In genomic region chrX:117957128-117957527, GRCh38 we compare ENCODE assay signal across 17 cellular contexts.
DNase-seq lines count a peak whose midpoint lies in the region; ATAC-seq and TF ChIP-seq lines count a peak whose summit lies in the region.
"Had no signal": no experiment of that assay in that cellular context is flagged by ENCODE, and none has a peak within 500 bp of the region (broad histone marks: within the 10 kb centered on the region; RNA-seq: fewer than 3 reads in every experiment).

No MANE protein-coding gene starts in this region.

- no peak overlapping the region for H2AFZ ChIP-seq in GM23338

- peak; percentile 72 for ATAC-seq in SK-N-SH treated with all-trans-retinoic acid at 6 μM for 48 hours
- ATAC-seq in GM18511 (IDR thresholded peaks at IDR 0.05; ENCODE audit: unreplicated experiment) = no peak
- ATAC-seq in HG03521 (IDR thresholded peaks at IDR 0.05; ENCODE audit: unreplicated experiment) = no peak
- ATAC-seq in GM23338 = no peak

- H4K20me1 ChIP-seq in GM23338 (replicated peaks; ENCODE audit: insufficient read depth) = no peaks in the 10 kb centered on the region
- H4K20me1 ChIP-seq: BLaER1 treated with 17β-estradiol and CSF1 and Interleukin-3, amounts not matched to agents 10 nM and 100 nM had no signal

- H3K27ac ChIP-seq in GM23338 (ENCODE audit: low read depth) = no peak overlapping the region
- H3K27ac ChIP-seq: BLaER1 treated with 17β-estradiol and CSF1 and Interleukin-3, amounts not matched to agents 10 nM and 100 nM had no signal

- no peaks in the 10 kb centered on the region for H3K36me3 Mint-ChIP-seq in GM23338 (ENCODE audit: low read depth)

- H3K4me3 ChIP-seq in epithelial cell of esophagus (ENCODE audit: low read length) = no peak overlapping the region
- no peak overlapping the region for H3K4me3 ChIP-seq in GM23338
- H3K4me3 ChIP-seq: BLaER1 treated with 17β-estradiol and CSF1 and Interleukin-3, amounts not matched to agents 10 nM and 100 nM had no signal

- H3K79me2 ChIP-seq in GM23338 (replicated peaks; ENCODE audit: insufficient read depth) = no peaks in the 10 kb centered on the region

- no peak overlapping the region for H3K4me2 ChIP-seq in GM23338
- H3K4me2 ChIP-seq: BLaER1 treated with 17β-estradiol and CSF1 and Interleukin-3, amounts not matched to agents 10 nM and 100 nM had no signal

- H3K4me1 ChIP-seq in GM23338 (ENCODE audit: insufficient read depth) = no peaks in the 10 kb centered on the region
- H3K4me1 ChIP-seq: BLaER1 treated with 17β-estradiol and CSF1 and Interleukin-3, amounts not matched to agents 10 nM and 100 nM had no signal

- H3F3A ChIP-seq in GM23338 (replicated peaks; ENCODE audit: low read depth) = no peaks in the 10 kb centered on the region

- TF ChIP-seq CTCF in epithelial cell of esophagus (IDR thresholded peaks at IDR 0.05; ENCODE audit: insufficient read depth, low read depth, low read length, missing control alignments) (no peak), GM23338 (conservative IDR thresholded peaks at IDR 0.05; ENCODE audit: low read depth in 2 of 2) (no peak)

- no peaks in the 10 kb centered on the region for H3K36me3 ChIP-seq in GM23338 (ENCODE audit: insufficient read depth)
- H3K36me3 ChIP-seq: BLaER1 treated with 17β-estradiol and CSF1 and Interleukin-3, amounts not matched to agents 10 nM and 100 nM had no signal

- no peaks in the 10 kb centered on the region for H3K9me2 ChIP-seq in GM23338 (ENCODE audit: insufficient read depth)

- no peaks in the 10 kb centered on the region for H3K4me1 Mint-ChIP-seq in GM23338

- no peaks in the 10 kb centered on the region for H3K27me3 Mint-ChIP-seq in GM23338 (ENCODE audit: insufficient read depth, low read depth, poor library complexity)

- no peaks in the 10 kb centered on the region for H3K27me3 ChIP-seq in GM23338 (ENCODE audit: insufficient read depth)
- H3K27me3 ChIP-seq: BLaER1 treated with 17β-estradiol and CSF1 and Interleukin-3, amounts not matched to agents 10 nM and 100 nM had no signal

- H3K27ac Mint-ChIP-seq in GM23338 = no peak overlapping the region; the same call in 1 of the 2 replicates

- DNase-seq in LoVo (ENCODE audit: low spot score) (peak; percentile 32), epithelial cell of esophagus (ENCODE audit: low read depth) (peak; percentile 65), renal cortical epithelial cell (ENCODE audit: low read depth) (peak; percentile 68), GM23338 (ENCODE audit: low spot score) (no peak), SKM-1 treated with dmso at 0.1 percent for 144 hours (lab: John Stamatoyannopoulos, UW; ENCODE audit: unreplicated experiment) (no peak)
- DNase-seq: DMS53, HCEC 1CT, NCI-H1048, NCI-H146, NCI-H2107, NCI-H226, NCI-H526 treated with DMSO at 0.1 percent for 48 hours, Right ventricle myocardium superior had no signal

- H3K9me3 Mint-ChIP-seq in GM23338 = no peaks in the 10 kb centered on the region

- no peak overlapping the region for H3K4me3 Mint-ChIP-seq in GM23338

TF ChIP-seq in SK-N-SH treated with all-trans-retinoic acid at 6 μM for 48 hours, 23 proteins besides CTCF, POLR2A, EP300 and RAD21:
- TF ChIP-seq TCF4 (CRISPR knock-in tag; IDR thresholded peaks at IDR 0.05; ENCODE audit: borderline replicate concordance) = no peak

TF ChIP-seq in GM23338, 12 proteins besides CTCF, POLR2A, EP300 and RAD21:
- TF ChIP-seq, protein P1, sequence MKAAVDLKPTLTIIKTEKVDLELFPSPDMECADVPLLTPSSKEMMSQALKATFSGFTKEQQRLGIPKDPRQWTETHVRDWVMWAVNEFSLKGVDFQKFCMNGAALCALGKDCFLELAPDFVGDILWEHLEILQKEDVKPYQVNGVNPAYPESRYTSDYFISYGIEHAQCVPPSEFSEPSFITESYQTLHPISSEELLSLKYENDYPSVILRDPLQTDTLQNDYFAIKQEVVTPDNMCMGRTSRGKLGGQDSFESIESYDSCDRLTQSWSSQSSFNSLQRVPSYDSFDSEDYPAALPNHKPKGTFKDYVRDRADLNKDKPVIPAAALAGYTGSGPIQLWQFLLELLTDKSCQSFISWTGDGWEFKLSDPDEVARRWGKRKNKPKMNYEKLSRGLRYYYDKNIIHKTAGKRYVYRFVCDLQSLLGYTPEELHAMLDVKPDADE (IDR thresholded peaks at IDR 0.05) = no peak
- TF ChIP-seq POLR2AphosphoS5 (IDR thresholded peaks at IDR 0.05; ENCODE audit: low read depth) (no peak), NANOG (IDR thresholded peaks at IDR 0.05; ENCODE audit: borderline replicate concordance) (no peak), ZNF114 (CRISPR knock-in tag; IDR thresholded peaks at IDR 0.05) (no peak), EZH2 (IDR thresholded peaks at IDR 0.05; ENCODE audit: low read depth, unreplicated experiment) (no peak), ZNF331 (CRISPR knock-in tag; IDR thresholded peaks at IDR 0.05; ENCODE audit: low read depth) (no peak)
- TF ChIP-seq, protein P2, sequence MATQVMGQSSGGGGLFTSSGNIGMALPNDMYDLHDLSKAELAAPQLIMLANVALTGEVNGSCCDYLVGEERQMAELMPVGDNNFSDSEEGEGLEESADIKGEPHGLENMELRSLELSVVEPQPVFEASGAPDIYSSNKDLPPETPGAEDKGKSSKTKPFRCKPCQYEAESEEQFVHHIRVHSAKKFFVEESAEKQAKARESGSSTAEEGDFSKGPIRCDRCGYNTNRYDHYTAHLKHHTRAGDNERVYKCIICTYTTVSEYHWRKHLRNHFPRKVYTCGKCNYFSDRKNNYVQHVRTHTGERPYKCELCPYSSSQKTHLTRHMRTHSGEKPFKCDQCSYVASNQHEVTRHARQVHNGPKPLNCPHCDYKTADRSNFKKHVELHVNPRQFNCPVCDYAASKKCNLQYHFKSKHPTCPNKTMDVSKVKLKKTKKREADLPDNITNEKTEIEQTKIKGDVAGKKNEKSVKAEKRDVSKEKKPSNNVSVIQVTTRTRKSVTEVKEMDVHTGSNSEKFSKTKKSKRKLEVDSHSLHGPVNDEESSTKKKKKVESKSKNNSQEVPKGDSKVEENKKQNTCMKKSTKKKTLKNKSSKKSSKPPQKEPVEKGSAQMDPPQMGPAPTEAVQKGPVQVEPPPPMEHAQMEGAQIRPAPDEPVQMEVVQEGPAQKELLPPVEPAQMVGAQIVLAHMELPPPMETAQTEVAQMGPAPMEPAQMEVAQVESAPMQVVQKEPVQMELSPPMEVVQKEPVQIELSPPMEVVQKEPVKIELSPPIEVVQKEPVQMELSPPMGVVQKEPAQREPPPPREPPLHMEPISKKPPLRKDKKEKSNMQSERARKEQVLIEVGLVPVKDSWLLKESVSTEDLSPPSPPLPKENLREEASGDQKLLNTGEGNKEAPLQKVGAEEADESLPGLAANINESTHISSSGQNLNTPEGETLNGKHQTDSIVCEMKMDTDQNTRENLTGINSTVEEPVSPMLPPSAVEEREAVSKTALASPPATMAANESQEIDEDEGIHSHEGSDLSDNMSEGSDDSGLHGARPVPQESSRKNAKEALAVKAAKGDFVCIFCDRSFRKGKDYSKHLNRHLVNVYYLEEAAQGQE (IDR thresholded peaks at IDR 0.05; ENCODE audit: unreplicated experiment) = no peak

Comparison
In these comparisons a context has a peak if more than half of its experiments do, and no peak if none do; other contexts are left out.
1. DNase-seq: peak in LoVo (single experiment), epithelial cell of esophagus (single experiment) and renal cortical epithelial cell (single experiment); none in GM23338 (single experiment) and SKM-1 treated with dmso at 0.1 percent for 144 hours (single experiment).